Comparison of ENCODE assay signal across 20 cellular contexts in genomic region chr4:130029442-130029841, GRCh38.
DNase-seq lines count a peak whose midpoint lies in the region; ATAC-seq, FAIRE-seq and TF ChIP-seq lines count a peak whose summit lies in the region.
"Had no signal": no experiment of that assay in that cellular context is flagged by ENCODE, and none has a peak within 500 bp of the region (broad histone marks: within the 10 kb centered on the region; RNA-seq: fewer than 3 reads in every experiment).

No MANE protein-coding gene starts in this region.

- no peaks in the 10 kb centered on the region for H3K27me3 Mint-ChIP-seq in endodermal cell (ENCODE audit: insufficient read depth)
- H3K27me3 Mint-ChIP-seq: B cell had no signal

- TF ChIP-seq CTCF in endodermal cell (conservative IDR thresholded peaks at IDR 0.05) (no peak), PC-3 (conservative IDR thresholded peaks at IDR 0.05; ENCODE audit: low read depth, low read length) (no peak)

- H3K4me2 ChIP-seq in PC-3 (ENCODE audit: low read length) = no peak overlapping the region
- H3K4me2 ChIP-seq: PC-9 had no signal

- intact Hi-C loops in PC-3 (cut with micrococcal nuclease) = no loop called here

- H3K9me3 ChIP-seq in endodermal cell (ENCODE audit: control insufficient read depth, low read length) = no peaks in the 10 kb centered on the region
- H3K9me3 ChIP-seq in PC-3 (ENCODE audit: low read length) = no peaks in the 10 kb centered on the region

- H3K4me3 Mint-ChIP-seq in endodermal cell = no peak overlapping the region
- H3K4me3 Mint-ChIP-seq: B cell had no signal

- H3K4me1 ChIP-seq in endodermal cell (ENCODE audit: control insufficient read depth, insufficient read depth, low read length) = peaks cover 16% of the 10 kb centered on the region
- no peaks in the 10 kb centered on the region for H3K4me1 ChIP-seq in PC-3 (ENCODE audit: insufficient read depth, low read length)

- H3K9me2 ChIP-seq in PC-3 (replicated peaks; ENCODE audit: low read length) = no peaks in the 10 kb centered on the region

- H3K36me3 Mint-ChIP-seq in endodermal cell (ENCODE audit: low read depth) = peaks cover 5% of the 10 kb centered on the region

- no peaks in the 10 kb centered on the region for H3K79me2 ChIP-seq in PC-3 (ENCODE audit: low read length)

- H3K27me3 ChIP-seq in endodermal cell (ENCODE audit: control insufficient read depth, insufficient read depth, low read length, poor library complexity, severe bottlenecking) (no peaks in the 10 kb centered on the region), PC-3 (ENCODE audit: low read length) (no peaks in the 10 kb centered on the region)

- WGBS in endodermal cell (ENCODE audit: insufficient coverage in 1 of 2, insufficient read length in 1 of 2), 2 experiments = no CpG with 5 or more reads among the region's 1 CpG

- H2AFZ ChIP-seq in PC-3 (ENCODE audit: low read length) = no peak overlapping the region
- H2AFZ ChIP-seq: PC-9 had no signal

- no peaks in the 10 kb centered on the region for H3F3A ChIP-seq in PC-3 (ENCODE audit: low read length, unreplicated experiment)

- no peak for ATAC-seq in GM19351 (IDR thresholded peaks at IDR 0.05; ENCODE audit: unreplicated experiment)
- no peak for ATAC-seq in HG02981 (IDR thresholded peaks at IDR 0.05; ENCODE audit: unreplicated experiment)
- ATAC-seq in PC-3 = no peak
- ATAC-seq: HepG2 had no signal

- H3K9me3 Mint-ChIP-seq in endodermal cell = no peaks in the 10 kb centered on the region

- peak; percentile 62 for FAIRE-seq in HTR-8/SVneo (lab: Jason Lieb, UNC)
- FAIRE-seq: HepG2 had no signal

- no peak overlapping the region for H3K9ac ChIP-seq in endodermal cell (ENCODE audit: extremely low read depth, low read length, poor library complexity, severe bottlenecking)
- no peak overlapping the region for H3K9ac ChIP-seq in PC-3 (ENCODE audit: low read length)

- peak; percentile 7 for DNase-seq in COR-L47 (lab: John Stamatoyannopoulos, UW)
- DNase-seq in HTR-8/SVneo (ENCODE audit: insufficient read length, low spot score) = no peak
- peak; percentile 89 for DNase-seq in NCI-H748 (lab: John Stamatoyannopoulos, UW; ENCODE audit: unreplicated experiment)
- peak; percentile 70 for DNase-seq in endodermal cell
- DNase-seq in DMS114 treated with DMSO at 0.1 percent for 48 hours (lab: John Stamatoyannopoulos, UW; ENCODE audit: unreplicated experiment) = no peak
- no peak for DNase-seq in PC-3
- DNase-seq: DMS 273 treated with DMSO at 0.1 percent for 48 hours, GF-D8, HCEC 1CT, KBM-7, NCI-H1105 treated with DMSO at 0.1 percent for 48 hours, NCI-H1930, NCI-H446, NCI-H526 treated with DMSO at 0.1 percent for 48 hours, PC-9, T-helper 1 cell had no signal

- H3K36me3 ChIP-seq in endodermal cell (ENCODE audit: control insufficient read depth, insufficient read depth, low read length) (no peaks in the 10 kb centered on the region), PC-3 (ENCODE audit: low read depth, low read length) (no peaks in the 10 kb centered on the region)

- H3K27ac ChIP-seq in endodermal cell (ENCODE audit: low read depth, low read length) = no peak overlapping the region
- H3K27ac ChIP-seq in PC-3 (ENCODE audit: low read length) = no peak overlapping the region
- H3K27ac ChIP-seq: PC-9 had no signal

- H3K27ac Mint-ChIP-seq in endodermal cell = peak overlapping the region; percentile 90
- H3K27ac Mint-ChIP-seq: B cell had no signal

- no peaks in the 10 kb centered on the region for H4K20me1 ChIP-seq in PC-3 (ENCODE audit: low read length)

- H3K4me3 ChIP-seq in endodermal cell (ENCODE audit: low read length) = no peak overlapping the region
- no peak overlapping the region for H3K4me3 ChIP-seq in PC-3 (ENCODE audit: low read length)
- H3K4me3 ChIP-seq: PC-9 had no signal

- peaks cover 59% of the 10 kb centered on the region for H3K4me1 Mint-ChIP-seq in endodermal cell

- CTCF ChIA-PET in PC-3 (lab: Charles Lee) = no interaction called here

- POLR2A ChIA-PET in PC-3 (lab: Charles Lee; ENCODE audit: unreplicated experiment) = no interaction called here

- no TSS peak for BruUV-seq in PC-3 (replicated peaks; lab: Mats Ljungman, UMichigan)

Comparison
In these comparisons a context has a peak if more than half of its experiments do, and no peak if none do; other contexts are left out.
1. DNase-seq: peak in COR-L47 (single experiment), NCI-H748 (single experiment) and endodermal cell (single experiment); none in HTR-8/SVneo (single experiment), DMS114 treated with DMSO at 0.1 percent for 48 hours (single experiment) and PC-3 (single experiment).